In the genomic region with DNA sequence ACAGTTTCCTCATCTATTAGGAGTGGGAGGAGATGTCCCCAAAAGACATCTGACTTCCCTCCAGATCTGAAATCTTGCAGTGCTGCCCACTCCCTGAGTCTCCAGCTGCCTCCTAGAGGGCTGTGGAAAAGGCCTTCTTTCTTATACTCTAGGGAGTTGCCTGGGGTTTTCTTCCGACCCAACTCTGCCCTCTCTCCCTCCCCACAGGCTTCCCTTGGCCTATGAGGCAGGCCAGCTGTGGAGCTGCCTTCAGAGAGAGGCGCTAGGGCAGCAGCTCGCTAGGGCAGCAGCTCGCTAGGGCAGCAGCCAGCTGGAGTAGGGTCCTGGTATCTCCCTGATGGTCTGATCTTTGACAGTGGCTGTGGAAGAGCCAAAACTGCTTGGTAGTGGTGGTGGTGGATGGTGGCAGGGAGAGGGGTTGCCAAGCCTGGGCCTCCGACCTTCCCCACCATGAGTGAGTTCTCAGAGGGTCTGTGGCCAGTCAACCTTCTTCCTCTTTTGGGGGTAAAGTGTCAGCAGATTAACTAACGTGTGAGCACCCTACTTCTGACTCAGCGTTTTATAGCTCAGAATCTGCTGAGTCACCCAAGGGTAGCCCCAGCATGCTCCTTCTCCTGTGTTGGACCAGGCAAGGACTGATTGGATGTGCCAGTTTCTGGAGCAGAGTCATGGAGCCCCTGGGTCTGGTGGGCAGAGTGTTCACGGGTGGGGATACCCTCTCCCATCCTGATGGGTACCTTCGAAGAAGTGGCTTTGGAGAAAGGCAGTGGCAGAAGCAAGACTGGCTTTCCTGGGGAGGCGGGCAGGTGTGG, we compare ENCODE assay signal across 8 cellular contexts. TPM values are rescaled to one million over a fixed set of nuclear protein-coding genes. Genes with fewer than 3 reads are reported as not detected.
DNase-seq lines count a peak whose midpoint lies in the region; ATAC-seq, FAIRE-seq and TF ChIP-seq lines count a peak whose summit lies in the region.

No MANE protein-coding gene starts in this region.

- H3K9ac ChIP-seq in kidney (ENCODE audit: low read length in 2 of 2) = peak overlapping the region in 1 of 2 donors; percentile 8

- TF ChIP-seq EP300 in tibial nerve (IDR thresholded peaks at IDR 0.05) = no peak

- POLR2A ChIA-PET in WTC11 (lab: Charles Lee) = interaction anchor here (0.6 kb wide), 1 partner anchor 47 kb away, joined by 3 read pairs; no protein-coding TSS in a partner anchor

- CTCF ChIA-PET in activated naive CD4-positive, alpha-beta T cell treated with anti-CD3 and anti-CD28 coated beads, Interleukin-2, amount 10 ng/mL, durations not matched to agents 7 days and 5 days (lab: Charles Lee) = interaction anchor here (1.5 to 19.0 kb wide), 6 partner anchors 7 to 64 kb away, joined by 3 to 597 read pairs (median 42); a partner anchor contains a TSS
- CTCF ChIA-PET in WTC11 (lab: Charles Lee) = interaction anchor here (0.8 to 19.3 kb wide), 6 partner anchors 8 to 63 kb away, joined by 3 to 735 read pairs (median 47); a partner anchor contains a TSS

- ATAC-seq in WTC11 (no peak), GM21529 (IDR thresholded peaks at IDR 0.05; ENCODE audit: unreplicated experiment) (no peak)

- H3K27me3 ChIP-seq in tibial nerve = no peaks in the 10 kb centered on the region
- peaks cover 11% of the 10 kb centered on the region for H3K27me3 ChIP-seq in H7 (ENCODE audit: control insufficient read depth, insufficient read depth, low read length)

- peak overlapping the region; percentile 26 for H3K27ac Mint-ChIP-seq in activated naive CD4-positive, alpha-beta T cell treated with anti-CD3 and anti-CD28 coated beads, Interleukin-2, amount 10 ng/mL, durations not matched to agents 7 days and 5 days
- H3K27ac Mint-ChIP-seq in WTC11 = peak overlapping the region; percentile 53; the same call in 1 of the 2 replicates

- H3K4me3 ChIP-seq in kidney (ENCODE audit: low read length in 2 of 2) = no peak overlapping the region
- H3K4me3 ChIP-seq in tibial nerve = no peak overlapping the region
- H3K4me3 ChIP-seq in H7 (ENCODE audit: insufficient read depth, low read depth, low read length) = no peak overlapping the region

- H3K36me3 ChIP-seq in kidney (ENCODE audit: control insufficient read depth in 1 of 2, insufficient read depth in 2 of 2, low read length in 2 of 2) = no peaks in the 10 kb centered on the region
- peaks cover 0 to 3% (median 0%) of the 10 kb centered on the region in 3 donors for H3K36me3 ChIP-seq in tibial nerve
- H3K36me3 ChIP-seq in H7 (replicated peaks; ENCODE audit: control insufficient read depth, insufficient read depth, low read length) = no peaks in the 10 kb centered on the region

- no peak for FAIRE-seq in kidney (lab: Jason Lieb, UNC)

- H3K27ac ChIP-seq in kidney (ENCODE audit: low read depth in 2 of 2, low read length in 2 of 2) = peak overlapping the region; percentile 13 to 44
- peak overlapping the region in 3 of 4 donors; percentile 57 to 90 (median 89) for H3K27ac ChIP-seq in tibial nerve

- peaks cover 56% of the 10 kb centered on the region for H3K4me1 Mint-ChIP-seq in activated naive CD4-positive, alpha-beta T cell treated with anti-CD3 and anti-CD28 coated beads, Interleukin-2, amount 10 ng/mL, durations not matched to agents 7 days and 5 days
- H3K4me1 Mint-ChIP-seq in WTC11 = peaks cover 47% of the 10 kb centered on the region

- no peaks in the 10 kb centered on the region for H3K9me3 ChIP-seq in kidney (ENCODE audit: control insufficient read depth in 1 of 2, low read length in 2 of 2)
- no peaks in the 10 kb centered on the region for H3K9me3 ChIP-seq in tibial nerve

- no peaks in the 10 kb centered on the region for H3K9me3 Mint-ChIP-seq in activated naive CD4-positive, alpha-beta T cell treated with anti-CD3 and anti-CD28 coated beads, Interleukin-2, amount 10 ng/mL, durations not matched to agents 7 days and 5 days
- no peaks in the 10 kb centered on the region for H3K9me3 Mint-ChIP-seq in WTC11

- TF ChIP-seq CTCF in WTC11 (IDR thresholded peaks at IDR 0.05) (no peak), kidney (IDR thresholded peaks at IDR 0.05; ENCODE audit: borderline replicate concordance, extremely low read depth, insufficient read depth) (no peak), tibial nerve (IDR thresholded peaks at IDR 0.05) (no peak)

- 65 to 69% methylated on average over 10 of the region's 10 CpGs for WGBS in tibial nerve, 2 donors

- H3K4me1 ChIP-seq in kidney (ENCODE audit: control insufficient read depth in 1 of 2, insufficient read depth in 1 of 2, low read depth in 1 of 2, low read length in 2 of 2) (peaks cover 14 to 43% of the 10 kb centered on the region in 2 donors), tibial nerve (peaks cover 0 to 77% (median 52%) of the 10 kb centered on the region in 4 donors)

- peaks cover 6% of the 10 kb centered on the region for H3K36me3 Mint-ChIP-seq in activated naive CD4-positive, alpha-beta T cell treated with anti-CD3 and anti-CD28 coated beads, Interleukin-2, amount 10 ng/mL, durations not matched to agents 7 days and 5 days
- no peaks in the 10 kb centered on the region for H3K36me3 Mint-ChIP-seq in WTC11

- DNase-seq in activated naive CD4-positive, alpha-beta T cell treated with anti-CD3 and anti-CD28 coated beads, Interleukin-2, amount 10 ng/mL, durations not matched to agents 7 days and 5 days = no peak
- DNase-seq in activated naive CD4-positive, alpha-beta T cell (lab: John Stamatoyannopoulos, UW) = no peak
- DNase-seq in WTC11 (ENCODE audit: low spot score) = no peak
- DNase-seq in kidney = peak; percentile 90
- no peak for DNase-seq in tibial nerve (ENCODE audit: low spot score in 2 of 2)
- no peak for DNase-seq in H7
- no peak for DNase-seq in H4 (ENCODE audit: low spot score)

- peaks cover 5% of the 10 kb centered on the region for H3K27me3 Mint-ChIP-seq in activated naive CD4-positive, alpha-beta T cell treated with anti-CD3 and anti-CD28 coated beads, Interleukin-2, amount 10 ng/mL, durations not matched to agents 7 days and 5 days
- peaks cover 27% of the 10 kb centered on the region for H3K27me3 Mint-ChIP-seq in WTC11 (ENCODE audit: low read depth)

- peak overlapping the region; percentile 38 for H3K4me3 Mint-ChIP-seq in activated naive CD4-positive, alpha-beta T cell treated with anti-CD3 and anti-CD28 coated beads, Interleukin-2, amount 10 ng/mL, durations not matched to agents 7 days and 5 days
- H3K4me3 Mint-ChIP-seq in WTC11 = no peak overlapping the region; the same call in 1 of the 2 replicates

- no peak for TF ChIP-seq POLR2A in tibial nerve (IDR thresholded peaks at IDR 0.05)

- intact Hi-C loops in kidney (cut with DNase I) = loop anchor here (5.0 kb wide), 1 partner anchor 58 kb away; no protein-coding TSS in a partner anchor

TF ChIP-seq in WTC11, 78 proteins besides CTCF, POLR2A, EP300 and RAD21 (continues in another document):
- no peak for TF ChIP-seq FOXK1 (CRISPR knock-in tag; IDR thresholded peaks at IDR 0.05)
- TF ChIP-seq HMGA2 (CRISPR knock-in tag; IDR thresholded peaks at IDR 0.05) = no peak
- no peak for TF ChIP-seq ZNF317 (CRISPR knock-in tag; IDR thresholded peaks at IDR 0.05; ENCODE audit: borderline replicate concordance, low read depth)

RNA-seq across cellular contexts. Expression of a gene that starts 2.3 kb away (rescaled TPM):
- total RNA-seq in WTC11 (2021) = 13.5 to 16.8 TPM (median 13.8 TPM) in 3 replicates
- total RNA-seq in kidney = 69.9 TPM
- polyA plus RNA-seq in kidney (ENCODE audit: insufficient read depth, low read depth, low replicate concordance) = 56.9 TPM
- 10 to 100 TPM; 24.6 to 37.9 (median 33.8) TPM for total RNA-seq in tibial nerve
- 10.9 and 12.4 TPM in 2 replicates for total RNA-seq in H7 (2014; rRNA removed; shearing (Covaris generic))
- total RNA-seq in H4 (2014; rRNA removed; shearing (Covaris generic)) = 11.9 and 14.0 TPM in 2 replicates

RNA-seq across cellular contexts. Expression of a gene that starts 16.6 kb away (rescaled TPM):
- total RNA-seq in WTC11 (2021) (9.0 to 13.3 TPM (median 9.7 TPM) in 3 replicates), kidney (179 TPM), tibial nerve (100 to 1,000 TPM in 1 of 4 donors, 10 to 100 TPM in 3; 47.3 to 109 (median 83.6) TPM)
- 84.3 TPM for polyA plus RNA-seq in kidney (ENCODE audit: insufficient read depth, low read depth, low replicate concordance)
- 10.5 and 11.8 TPM in 2 replicates for total RNA-seq in H7 (2014; rRNA removed; shearing (Covaris generic))
- total RNA-seq in H4 (2014; rRNA removed; shearing (Covaris generic)) = 2.0 and 3.0 TPM in 2 replicates

RNA-seq across cellular contexts. Expression of a gene that starts 44.4 kb away (rescaled TPM):
- total RNA-seq in WTC11 (2021) (89.9 to 111 TPM (median 94.7 TPM) in 3 replicates), kidney (132 TPM), tibial nerve (100 to 1,000 TPM in 2 of 4 donors, 10 to 100 TPM in 2; 90.4 to 186 (median 98.4) TPM)
- 35.0 TPM for polyA plus RNA-seq in kidney (ENCODE audit: insufficient read depth, low read depth, low replicate concordance)
- total RNA-seq in H7 (2014; rRNA removed; shearing (Covaris generic)) = 45.2 and 50.7 TPM in 2 replicates
- total RNA-seq in H4 (2014; rRNA removed; shearing (Covaris generic)) = 10.0 and 13.7 TPM in 2 replicates

RNA-seq across cellular contexts. Expression of a gene that starts 50.0 kb away (rescaled TPM):
- total RNA-seq in WTC11 (2021) (not detected in 3 replicates), kidney (0.91 TPM), tibial nerve (1 to 10 TPM in 1 of 4 donors, under 1 TPM in 2, not detected in 1; 0.30 to 1.2 (median 0.42) TPM)
- polyA plus RNA-seq in kidney (ENCODE audit: insufficient read depth, low read depth, low replicate concordance) = 0.28 TPM
- not detected in 2 replicates for total RNA-seq in H7 (2014; rRNA removed; shearing (Covaris generic))
- not detected in 2 replicates for total RNA-seq in H4 (2014; rRNA removed; shearing (Covaris generic))
